In the genomic region with DNA sequence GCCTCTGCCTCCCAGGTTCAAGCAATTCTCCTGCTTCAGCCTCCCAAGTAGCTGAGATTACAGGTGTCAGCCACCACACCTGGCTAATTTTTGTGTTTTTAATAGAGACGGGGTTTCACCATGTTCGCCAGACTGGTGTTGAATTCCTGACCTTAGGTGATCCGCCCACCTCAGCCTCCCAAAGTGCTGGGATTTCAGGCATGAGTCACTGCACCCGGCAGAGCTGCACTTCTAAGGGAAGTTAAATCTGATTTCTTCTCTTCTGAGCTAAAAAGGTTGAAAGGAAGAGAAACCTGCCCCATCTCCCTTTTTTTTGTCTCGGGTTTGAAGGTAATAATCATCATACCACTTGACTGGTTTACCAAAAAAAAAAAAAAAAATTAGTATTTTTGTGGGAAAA, we compare ENCODE assay signal across 3 cellular contexts. TPM values are rescaled to one million over a fixed set of nuclear protein-coding genes. Genes with fewer than 3 reads are reported as not detected.
"Had no signal": no experiment of that assay in that cellular context is flagged by ENCODE, and none has a peak within 500 bp of the region (broad histone marks: within the 10 kb centered on the region; RNA-seq: fewer than 3 reads in every experiment).

No MANE protein-coding gene starts in this region.

RNA-seq across cellular contexts. Expression of gene PMEL, which starts 16.0 kb away (rescaled TPM):
- total RNA-seq: activated T-helper 1 cell treated with anti-CD3 and anti-CD28 coated beads, Interleukin-12 subunit alpha, Interleukin-12 subunit beta, Interleukin-2, Interleukin-4 antibody, amounts not matched to agents 30 ng/mL and 10 ng/mL and 1 ng/mL, durations not matched to agents 14 hours and 24 hours and 36 hours; naive thymus-derived CD8-positive, alpha-beta T cell; T-helper 1 cell treated with Interleukin-12 subunit alpha and Interleukin-12 subunit beta and Interleukin-4 antibody, amounts not matched to agents 30 ng/mL and 1 ng/mL, for 36 hours had no signal
